In genomic region chr2:118442949-118443348, GRCh38 we compare ENCODE assay signal across 15 cellular contexts.
DNase-seq lines count a peak whose midpoint lies in the region; ATAC-seq and TF ChIP-seq lines count a peak whose summit lies in the region.
"Had no signal": no experiment of that assay in that cellular context is flagged by ENCODE, and none has a peak within 500 bp of the region (broad histone marks: within the 10 kb centered on the region; RNA-seq: fewer than 3 reads in every experiment).

No MANE protein-coding gene starts in this region.

- no peak for ATAC-seq in GM21515 (IDR thresholded peaks at IDR 0.05; ENCODE audit: unreplicated experiment)
- ATAC-seq in HG03432 (IDR thresholded peaks at IDR 0.05; ENCODE audit: unreplicated experiment), result no peak

- H3K4me3 ChIP-seq in epithelial cell of proximal tubule (ENCODE audit: low read depth, low read length), result no peak overlapping the region
- H3K4me3 ChIP-seq: BLaER1 treated with 17β-estradiol and CSF1 and Interleukin-3, amounts not matched to agents 10 nM and 100 nM had no signal

- DNase-seq in DMS 273 (lab: John Stamatoyannopoulos, UW; ENCODE audit: unreplicated experiment) (peak; percentile 42), DMS 273 treated with DMSO at 0.1 percent for 48 hours (lab: John Stamatoyannopoulos, UW) (no peak), OCI-M1 (lab: John Stamatoyannopoulos, UW) (peak; percentile 5), epithelial cell of proximal tubule (ENCODE audit: low read depth) (peak; percentile 51), AG20443 (ENCODE audit: low spot score) (no peak), germinal center (ENCODE audit: low spot score) (no peak)
- DNase-seq: COR-L47, DMS79 treated with DMSO at 0.1 percent for 48 hours, NCI-H1436, NCI-H2029 treated with DMSO at 0.1 percent for 48 hours, NCI-H748 treated with DMSO at 0.1 percent for 48 hours, SK-N-SH had no signal

- TF ChIP-seq CTCF in epithelial cell of proximal tubule (conservative IDR thresholded peaks at IDR 0.05; ENCODE audit: low read depth, low read length), result peak; percentile 25

Comparison
In these comparisons a context has a peak if more than half of its experiments do, and no peak if none do; other contexts are left out.
1. DNase-seq: peak in DMS 273 (single experiment), OCI-M1 (single experiment) and epithelial cell of proximal tubule (single experiment); none in DMS 273 treated with DMSO at 0.1 percent for 48 hours (single experiment), AG20443 (single experiment) and germinal center (single experiment).